Comparison of ENCODE assay signal across 8 cellular contexts in genomic region chr1:58814251-58815068, GRCh38. TPM values are rescaled to one million over a fixed set of nuclear protein-coding genes. Genes with fewer than 3 reads are reported as not detected.
A peak's percentile ranks its signal among the peaks of the same experiment; 100 is the strongest.
DNase-seq lines count a peak whose midpoint lies in the region; ATAC-seq and TF ChIP-seq lines count a peak whose summit lies in the region.

No MANE protein-coding gene starts in this region.

- DNase-seq in endothelial cell (ENCODE audit: low spot score), result peak; percentile 42
- DNase-seq in NCI-H748 (lab: John Stamatoyannopoulos, UW; ENCODE audit: unreplicated experiment), result no peak
- no peak for DNase-seq in HAP-1 (ENCODE audit: low spot score in 2 of 2)

- ATAC-seq in HG02973 (IDR thresholded peaks at IDR 0.05; ENCODE audit: unreplicated experiment) (no peak), GM18870 (IDR thresholded peaks at IDR 0.05; ENCODE audit: unreplicated experiment) (no peak)

- H3K36me3 ChIP-seq in ACC112 (ENCODE audit: insufficient read depth, low read length), result no peaks in the 10 kb centered on the region
- H3K36me3 ChIP-seq in OCI-LY3 (replicated peaks; ENCODE audit: low read depth, low read length), result no peaks in the 10 kb centered on the region
- no peaks in the 10 kb centered on the region for H3K36me3 ChIP-seq in muscle layer of colon (ENCODE audit: insufficient read depth, low read length)
- no peaks in the 10 kb centered on the region for H3K36me3 ChIP-seq in HAP-1 (replicated peaks)

- H3K9me3 ChIP-seq in OCI-LY3 (ENCODE audit: insufficient read depth, low read length) (no peaks in the 10 kb centered on the region), muscle layer of colon (ENCODE audit: low read length) (no peaks in the 10 kb centered on the region), HAP-1 (no peaks in the 10 kb centered on the region; the same call in 1 of the 2 replicates)

- in situ Hi-C loops in HAP-1 (cut with MboI; ENCODE audit: low sequenced_read_pairs), result no loop called here

- H3K9me3 Mint-ChIP-seq in endothelial cell (ENCODE audit: unreplicated experiment), result no peaks in the 10 kb centered on the region

- H3K27ac Mint-ChIP-seq in endothelial cell (ENCODE audit: unreplicated experiment), result peak overlapping the region; percentile 25

- peak overlapping the region; percentile 58 for H2AFZ ChIP-seq in ACC112 (ENCODE audit: low read length, unreplicated experiment)
- H2AFZ ChIP-seq in OCI-LY3 (ENCODE audit: low read depth, low read length), result peak overlapping the region; percentile 69; the same call in 1 of the 2 replicates

- no peak for TF ChIP-seq CTCF in OCI-LY3 (IDR thresholded peaks at IDR 0.05; ENCODE audit: low read depth, low read length)
- TF ChIP-seq CTCF in endothelial cell (IDR thresholded peaks at IDR 0.05; ENCODE audit: unreplicated experiment), result no peak

- H3K27ac ChIP-seq in ACC112 (ENCODE audit: low read depth, low read length) (peak overlapping the region; percentile 93), OCI-LY3 (ENCODE audit: low read length) (no peak overlapping the region), muscle layer of colon (ENCODE audit: low read depth, low read length) (peak overlapping the region; percentile 96)

- H3K27me3 ChIP-seq in ACC112 (ENCODE audit: insufficient read depth, low read length) (no peaks in the 10 kb centered on the region), OCI-LY3 (ENCODE audit: low read depth, low read length) (no peaks in the 10 kb centered on the region), muscle layer of colon (ENCODE audit: control insufficient read depth in 1 of 2, insufficient read depth in 2 of 2, low read length in 2 of 2) (no peaks in the 10 kb centered on the region), HAP-1 (ENCODE audit: low read depth) (no peaks in the 10 kb centered on the region)

- no peaks in the 10 kb centered on the region for H3K36me3 Mint-ChIP-seq in endothelial cell (ENCODE audit: low read depth, unreplicated experiment)

- H3K9ac ChIP-seq in OCI-LY3 (ENCODE audit: low read length) (peak overlapping the region; percentile 97), muscle layer of colon (ENCODE audit: low read length) (peak overlapping the region; percentile 21)

- peaks cover 3% of the 10 kb centered on the region for H3K27me3 Mint-ChIP-seq in endothelial cell (ENCODE audit: unreplicated experiment)

- H4K20me1 ChIP-seq in OCI-LY3 (ENCODE audit: insufficient read depth, low read length), result no peaks in the 10 kb centered on the region

- peaks cover 22% of the 10 kb centered on the region for H3K4me1 Mint-ChIP-seq in endothelial cell (ENCODE audit: unreplicated experiment)

- H3K4me3 ChIP-seq in ACC112 (ENCODE audit: low read depth, low read length) (peak overlapping the region; percentile 77), OCI-LY3 (ENCODE audit: low read length) (peak overlapping the region; percentile 94), muscle layer of colon (ENCODE audit: low read depth in 1 of 2, low read length in 2 of 2) (peak overlapping the region in 1 of 2 donors; percentile 71), HAP-1 (no peak overlapping the region)

- H3K4me1 ChIP-seq in ACC112 (ENCODE audit: control insufficient read depth, insufficient read depth, low read length, unreplicated experiment) (peaks cover 48% of the 10 kb centered on the region), OCI-LY3 (ENCODE audit: low read length) (peaks cover 25% of the 10 kb centered on the region), muscle layer of colon (ENCODE audit: insufficient read depth, low read length) (peaks cover 11% of the 10 kb centered on the region), HAP-1 (peaks cover 26% of the 10 kb centered on the region)

- H3K4me3 Mint-ChIP-seq in endothelial cell (ENCODE audit: unreplicated experiment), result no peak overlapping the region

- peak overlapping the region; percentile 99 for H3K4me2 ChIP-seq in OCI-LY3 (ENCODE audit: low read length)

- H3K79me2 ChIP-seq in ACC112 (ENCODE audit: control insufficient read depth, insufficient read depth, low read length, unreplicated experiment) (no peaks in the 10 kb centered on the region), OCI-LY3 (ENCODE audit: low read length) (no peaks in the 10 kb centered on the region)

RNA-seq across cellular contexts. Expression of gene JUN, which starts 30.6 kb away (rescaled TPM):
- 56.3 TPM for total RNA-seq in endothelial cell (ENCODE audit: unreplicated experiment)
